1 cellular context compared by ENCODE assay signal in the genomic region with DNA sequence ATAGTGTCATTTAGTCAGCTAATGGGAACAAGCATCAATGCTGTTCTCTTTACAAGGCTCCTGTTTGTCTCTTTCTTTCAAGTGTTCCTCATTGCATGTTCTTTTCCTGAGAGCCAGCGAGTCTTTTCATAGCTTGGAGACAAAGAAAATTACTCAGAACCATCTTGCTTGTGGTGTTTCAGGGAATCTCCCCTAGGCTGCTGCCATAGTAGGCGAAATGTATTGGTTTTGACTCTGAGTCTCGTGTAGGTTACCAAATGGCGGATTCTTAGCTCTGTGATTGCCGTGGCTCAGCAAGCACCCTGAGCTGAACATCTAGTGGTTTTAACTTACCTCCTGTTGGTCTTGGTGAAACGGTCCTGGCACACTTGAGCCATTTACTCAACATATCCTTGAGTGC.
TF ChIP-seq lines count a peak whose summit lies in the region.

No MANE protein-coding gene starts in this region.

TF ChIP-seq in HepG2, 621 proteins besides CTCF, POLR2A, EP300 and RAD21 (continued from another document):
- TF ChIP-seq POLR2AphosphoS2 (IDR thresholded peaks at IDR 0.05; ENCODE audit: low read depth, low read length) (no peak), RORA (CRISPR knock-in tag; IDR thresholded peaks at IDR 0.05) (no peak)
TF ChIP-seq in HepG2: peak in this region for 0.
